Comparison of ENCODE assay signal across 9 cellular contexts in genomic region chr12:53378705-53379388, GRCh38. TPM values are rescaled to one million over a fixed set of nuclear protein-coding genes. Genes with fewer than 3 reads are reported as not detected.
DNase-seq lines count a peak whose midpoint lies in the region; ATAC-seq and TF ChIP-seq lines count a peak whose summit lies in the region.
"Had no signal": no experiment of that assay in that cellular context is flagged by ENCODE, and none has a peak within 500 bp of the region (broad histone marks: within the 10 kb centered on the region; RNA-seq: fewer than 3 reads in every experiment).

No MANE protein-coding gene starts in this region.

- TF ChIP-seq CTCF in cardiac muscle cell (IDR thresholded peaks at IDR 0.05; ENCODE audit: low read depth, low read length) (no peak), upper lobe of right lung (IDR thresholded peaks at IDR 0.05) (no peak)

- DNase-seq in cardiac muscle cell (ENCODE audit: low read depth in 1 of 2, low spot score in 1 of 2) (no peak), left ventricle myocardium superior (no peak), SK-N-MC (ENCODE audit: low read depth, low spot score) (no peak), upper lobe of right lung (no peak)

- ATAC-seq in left ventricle myocardium superior: no peak
- ATAC-seq in upper lobe of right lung: no peak
- ATAC-seq in HG03520 (IDR thresholded peaks at IDR 0.05; ENCODE audit: unreplicated experiment): no peak
- ATAC-seq in HG02642 (IDR thresholded peaks at IDR 0.05; ENCODE audit: poor library complexity, unreplicated experiment): no peak
- no peak for ATAC-seq in HG02885 (IDR thresholded peaks at IDR 0.05; ENCODE audit: poor library complexity, unreplicated experiment)

- H3K4me3 ChIP-seq in cardiac muscle cell: peak overlapping the region; percentile 17
- peak overlapping the region; percentile 77 for H3K4me3 ChIP-seq in SK-N-MC
- peak overlapping the region; percentile 66 for H3K4me3 ChIP-seq in iPS-20b (ENCODE audit: low read length)
- H3K4me3 ChIP-seq in upper lobe of right lung: peak overlapping the region; percentile 62

- H3K27ac ChIP-seq in cardiac muscle cell (peak overlapping the region; percentile 93), SK-N-MC (peak overlapping the region; percentile 98), iPS-20b (ENCODE audit: low read length) (peak overlapping the region; percentile 91), upper lobe of right lung (peak overlapping the region; percentile 97)

- H3K9ac ChIP-seq in SK-N-MC (ENCODE audit: insufficient read length) (peak overlapping the region; percentile 82), iPS-20b (ENCODE audit: low read depth, low read length) (peak overlapping the region; percentile 86; the same call in 1 of the 2 replicates)

- H3K9me3 ChIP-seq in cardiac muscle cell (ENCODE audit: low read depth) (no peaks in the 10 kb centered on the region), SK-N-MC (ENCODE audit: low read depth, low read length) (no peaks in the 10 kb centered on the region), iPS-20b (ENCODE audit: insufficient read depth, low read depth, low read length) (no peaks in the 10 kb centered on the region), upper lobe of right lung (no peaks in the 10 kb centered on the region)
- H3K9me3 ChIP-seq: mucosa of descending colon had no signal

- intact Hi-C loops in left ventricle myocardium superior (cut with micrococcal nuclease): no loop called here
- intact Hi-C loops in upper lobe of right lung (cut with DNase I): no loop called here

- peaks cover 19% of the 10 kb centered on the region for H3K4me1 ChIP-seq in cardiac muscle cell (ENCODE audit: low read depth)
- peaks cover 5% of the 10 kb centered on the region; the same call in 1 of the 2 replicates for H3K4me1 ChIP-seq in iPS-20b (ENCODE audit: insufficient read depth, low read length)
- peaks cover 38% of the 10 kb centered on the region for H3K4me1 ChIP-seq in upper lobe of right lung

- H3K36me3 ChIP-seq in cardiac muscle cell: peaks cover 12% of the 10 kb centered on the region
- H3K36me3 ChIP-seq in SK-N-MC (ENCODE audit: insufficient read depth, low read length): peaks cover 29% of the 10 kb centered on the region
- H3K36me3 ChIP-seq in iPS-20b (ENCODE audit: insufficient read depth, low read depth, low read length): peaks cover 28% of the 10 kb centered on the region
- H3K36me3 ChIP-seq in upper lobe of right lung: peaks cover 24% of the 10 kb centered on the region

- no peaks in the 10 kb centered on the region for H3K27me3 ChIP-seq in cardiac muscle cell
- no peaks in the 10 kb centered on the region for H3K27me3 ChIP-seq in iPS-20b (ENCODE audit: insufficient read depth, low read length)
- H3K27me3 ChIP-seq in upper lobe of right lung: no peaks in the 10 kb centered on the region

RNA-seq across cellular contexts. Expression of gene SP1, which starts 1.1 kb away (rescaled TPM):
- 43.7 and 53.0 TPM in 2 replicates for total RNA-seq in cardiac muscle cell
- polyA plus RNA-seq in cardiac muscle cell: 11.4 and 12.9 TPM in 2 replicates
- total RNA-seq in left ventricle myocardium superior: 30.1 TPM
- 87.7 TPM for total RNA-seq in upper lobe of right lung

RNA-seq across cellular contexts. Expression of gene SP7, which starts 42.7 kb away (rescaled TPM):
- total RNA-seq in cardiac muscle cell: 0.14 and 0.39 TPM in 2 replicates
- polyA plus RNA-seq in cardiac muscle cell: 0.45 TPM in 1 of 2 replicates, not detected in the other
- not detected for total RNA-seq in left ventricle myocardium superior
- total RNA-seq in upper lobe of right lung: not detected
- total RNA-seq: mucosa of descending colon had no signal

RNA-seq across cellular contexts. Expression of gene AMHR2, which starts 44.8 kb away (rescaled TPM):
- 39.8 and 60.0 TPM in 2 replicates for total RNA-seq in cardiac muscle cell
- polyA plus RNA-seq in cardiac muscle cell: 53.4 and 57.3 TPM in 2 replicates
- total RNA-seq in left ventricle myocardium superior: not detected
- 0.46 TPM for total RNA-seq in upper lobe of right lung

RNA-seq across cellular contexts. Expression of gene AAAS, which starts 57.4 kb away (rescaled TPM):
- 117 and 119 TPM in 2 replicates for total RNA-seq in cardiac muscle cell
- 138 and 140 TPM in 2 replicates for polyA plus RNA-seq in cardiac muscle cell
- 39.4 TPM for total RNA-seq in left ventricle myocardium superior
- total RNA-seq in upper lobe of right lung: 43.2 TPM

Comparison
In these comparisons a context has a peak if more than half of its experiments do, and no peak if none do; other contexts are left out.
1. RNA of gene AMHR2, which starts 44.8 kb away (total RNA-seq): 39.8 to 60.0 TPM in cardiac muscle cell; 0.46 TPM in upper lobe of right lung (single experiment) and not detected in left ventricle myocardium superior (single experiment); every median in the first group is over 10 times any median in the second.
2. H3K4me3 ChIP-seq: peak in every context shown above with its lines; median percentile 77 in SK-N-MC; 66 in iPS-20b; 62 in upper lobe of right lung; 17 in cardiac muscle cell.
3. Peak in every context shown above with its lines, with median percentiles within 50 percentile points of each other: H3K27ac ChIP-seq.